Comparison of ENCODE assay signal across 27 cellular contexts in the genomic region with DNA sequence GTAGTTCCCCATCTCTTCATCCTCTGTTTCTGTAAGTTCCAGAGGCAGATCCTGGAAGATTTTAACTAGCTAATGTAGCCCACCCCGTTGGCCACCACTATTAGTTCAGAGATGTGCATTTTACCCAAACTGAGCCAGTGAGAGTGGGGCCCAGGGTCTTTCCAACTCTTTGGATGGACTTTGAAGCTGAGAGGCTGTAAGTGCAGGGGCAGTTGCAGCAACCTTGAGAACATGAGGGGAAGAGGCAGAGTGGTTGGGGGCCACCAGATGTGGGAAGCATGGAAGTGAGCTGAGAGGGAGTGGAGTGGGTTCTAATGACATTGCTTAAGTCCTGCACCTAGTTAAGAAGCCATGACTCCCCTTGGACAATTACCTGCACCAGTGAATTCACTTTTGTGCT.
"Had no signal": no experiment of that assay in that cellular context is flagged by ENCODE, and none has a peak within 500 bp of the region (broad histone marks: within the 10 kb centered on the region; RNA-seq: fewer than 3 reads in every experiment).

No MANE protein-coding gene starts in this region.

- H3K9me3 ChIP-seq: SJSA1, SK-N-SH had no signal

- H3K4me1 Mint-ChIP-seq: activated CD4-positive, alpha-beta T cell treated with anti-CD3 and anti-CD28 coated beads, Interleukin-2, amount 10 ng/mL, durations not matched to agents 24 days and 14 days; activated naive CD8-positive, alpha-beta T cell treated with anti-CD3 and anti-CD28 coated beads for 36 hours; activated T-helper 17 cell treated with anti-CD3 and anti-CD28 coated beads, Interleukin-2, amount 50 U/mL, for 72 hours; central memory CD8-positive, alpha-beta T cell had no signal

- H3K27ac Mint-ChIP-seq: activated CD4-positive, alpha-beta T cell treated with anti-CD3 and anti-CD28 coated beads, Interleukin-2, amount 10 ng/mL, durations not matched to agents 24 days and 14 days; activated CD8-positive, alpha-beta T cell treated with anti-CD3 and anti-CD28 coated beads for 36 hours; activated naive CD8-positive, alpha-beta T cell treated with anti-CD3 and anti-CD28 coated beads for 36 hours; activated T-cell treated with anti-CD3 and anti-CD28 coated beads, Interleukin-2, amount 50 U/mL, for 72 hours; activated T-helper 17 cell treated with anti-CD3 and anti-CD28 coated beads, Interleukin-2, amount 50 U/mL, for 72 hours; T-helper 1 cell treated with Interleukin-12 subunit alpha and Interleukin-12 subunit beta and Interleukin-4 antibody, amounts not matched to agents 30 μg/mL and 1 μg/mL, for 36 hours; T-helper 2 cell treated with Interferon-gamma antibody and Interleukin-4, amounts not matched to agents 5 μg/mL and 100 μg/mL, for 36 hours had no signal

- ATAC-seq: activated CD8-positive, alpha-beta T cell treated with anti-CD3 and anti-CD28 coated beads for 36 hours; activated T-cell treated with anti-CD3 and anti-CD28 coated beads, Interleukin-2, amount 50 U/mL, for 72 hours; activated T-helper 17 cell treated with anti-CD3 and anti-CD28 coated beads, Interleukin-2, amount 50 U/mL, for 72 hours; Panc1 had no signal

- H3K27ac ChIP-seq: brain microvascular endothelial cell, SJSA1 had no signal

- H3K4me3 ChIP-seq: SJSA1 had no signal

- H3K4me2 ChIP-seq: SK-N-SH had no signal

- H3K27me3 Mint-ChIP-seq: activated CD4-positive, alpha-beta T cell treated with anti-CD3 and anti-CD28 coated beads, Interleukin-2, amount 10 ng/mL, durations not matched to agents 24 days and 14 days; activated CD8-positive, alpha-beta T cell treated with anti-CD3 and anti-CD28 coated beads for 36 hours; activated naive CD8-positive, alpha-beta T cell treated with anti-CD3 and anti-CD28 coated beads for 36 hours; central memory CD8-positive, alpha-beta T cell had no signal

- H3K9me3 Mint-ChIP-seq: activated CD8-positive, alpha-beta T cell treated with anti-CD3 and anti-CD28 coated beads for 36 hours; activated T-cell treated with anti-CD3 and anti-CD28 coated beads, Interleukin-2, amount 50 U/mL, for 72 hours; central memory CD8-positive, alpha-beta T cell; T-helper 2 cell treated with Interferon-gamma antibody and Interleukin-4, amounts not matched to agents 5 μg/mL and 100 μg/mL, for 36 hours had no signal

- H3K27me3 ChIP-seq: brain microvascular endothelial cell, SJSA1 had no signal

- DNase-seq: activated CD4-positive, alpha-beta T cell treated with anti-CD3 and anti-CD28 coated beads, Interleukin-2, amount 10 ng/mL, durations not matched to agents 24 days and 14 days; activated CD4-positive, alpha-beta T cell treated with anti-CD3 and anti-CD28 coated beads, Interleukin-2, amount 50 U/mL, for 4 hours; activated CD8-positive, alpha-beta T cell treated with anti-CD3 and anti-CD28 coated beads for 36 hours; activated effector memory CD4-positive, alpha-beta T cell treated with anti-CD3 and anti-CD28 coated beads, Interleukin-2, amount 50 U/mL, for 16 hours; activated naive CD4-positive, alpha-beta T cell; activated naive CD4-positive, alpha-beta T cell treated with anti-CD3 and anti-CD28 coated beads, Interleukin-2, amount 50 U/mL, for 16 hours; activated naive CD8-positive, alpha-beta T cell treated with anti-CD3 and anti-CD28 coated beads for 36 hours; activated T-cell treated with anti-CD3 and anti-CD28 coated beads, Interleukin-2, amount 50 U/mL, for 1 hour; activated T-cell treated with anti-CD3 and anti-CD28 coated beads, Interleukin-2, amount 50 U/mL, for 72 hours; amniotic stem cell; aorta; brain microvascular endothelial cell; Karpas-422; NCI-H1105; NCI-H1417 treated with DMSO at 0.1 percent for 48 hours; NCI-H187 treated with DMSO at 0.1 percent for 48 hours; NCI-H2081; NCI-H226; NCI-H524 treated with DMSO at 0.1 percent for 48 hours; SHP77 treated with DMSO at 0.1 percent for 48 hours; SK-N-SH had no signal

- H3K9ac ChIP-seq: SK-N-SH had no signal

- H3K36me3 ChIP-seq: brain microvascular endothelial cell, SJSA1 had no signal

- H3K4me3 Mint-ChIP-seq: activated CD4-positive, alpha-beta T cell treated with anti-CD3 and anti-CD28 coated beads, Interleukin-2, amount 10 ng/mL, durations not matched to agents 24 days and 14 days; activated CD8-positive, alpha-beta T cell treated with anti-CD3 and anti-CD28 coated beads for 36 hours; activated naive CD8-positive, alpha-beta T cell treated with anti-CD3 and anti-CD28 coated beads for 36 hours; activated T-cell treated with anti-CD3 and anti-CD28 coated beads, Interleukin-2, amount 50 U/mL, for 72 hours; activated T-helper 17 cell treated with anti-CD3 and anti-CD28 coated beads, Interleukin-2, amount 50 U/mL, for 72 hours; central memory CD8-positive, alpha-beta T cell; T-helper 1 cell treated with Interleukin-12 subunit alpha and Interleukin-12 subunit beta and Interleukin-4 antibody, amounts not matched to agents 30 μg/mL and 1 μg/mL, for 36 hours; T-helper 2 cell treated with Interferon-gamma antibody and Interleukin-4, amounts not matched to agents 5 μg/mL and 100 μg/mL, for 36 hours had no signal
